Comparison of ENCODE assay signal across 1 cellular context in genomic region chr1:40389871-40390560, GRCh38.
TF ChIP-seq lines count a peak whose summit lies in the region.

No MANE protein-coding gene starts in this region.

TF ChIP-seq in HepG2, 621 proteins besides CTCF, POLR2A, EP300 and RAD21 (continued from another document and continues in another):
- no peak for TF ChIP-seq GLI4 (CRISPR knock-in tag; IDR thresholded peaks at IDR 0.05; ENCODE audit: borderline replicate concordance)
- peak; percentile 51 for TF ChIP-seq PATZ1 (CRISPR knock-in tag; IDR thresholded peaks at IDR 0.05)
- TF ChIP-seq SIX1 (CRISPR knock-in tag; IDR thresholded peaks at IDR 0.05; ENCODE audit: borderline replicate concordance), result 0 out of 2 replicates have a peak, but pooled peaks have one; percentile 40
- no peak for TF ChIP-seq NRL (CRISPR knock-in tag; IDR thresholded peaks at IDR 0.05; ENCODE audit: borderline replicate concordance)
- peak; percentile 57; the same call in 1 of the 2 replicates for TF ChIP-seq ZBTB3 (CRISPR knock-in tag; IDR thresholded peaks at IDR 0.05; ENCODE audit: borderline replicate concordance, low read depth)
- TF ChIP-seq ZNF563 (CRISPR knock-in tag; IDR thresholded peaks at IDR 0.05), result no peak
- TF ChIP-seq ZNF142 (CRISPR knock-in tag; IDR thresholded peaks at IDR 0.05), result 0 out of 2 replicates have a peak, but pooled peaks have one; percentile 36
- TF ChIP-seq ZNF713 (CRISPR knock-in tag; IDR thresholded peaks at IDR 0.05), result no peak
- TF ChIP-seq ZFY (CRISPR knock-in tag; IDR thresholded peaks at IDR 0.05), result no peak
- no peak for TF ChIP-seq ZNF512 (CRISPR knock-in tag; IDR thresholded peaks at IDR 0.05)
- TF ChIP-seq FIP1L1 (IDR thresholded peaks at IDR 0.05; ENCODE audit: borderline replicate concordance, insufficient read depth, low read depth, low read length), result no peak
- TF ChIP-seq JARID2 (CRISPR knock-in tag; IDR thresholded peaks at IDR 0.05; ENCODE audit: insufficient replicate concordance), result no peak
- TF ChIP-seq HOXA9 (CRISPR knock-in tag; IDR thresholded peaks at IDR 0.05; ENCODE audit: borderline replicate concordance), result no peak
- TF ChIP-seq TRAFD1 (CRISPR knock-in tag; IDR thresholded peaks at IDR 0.05; ENCODE audit: borderline replicate concordance), result no peak
- TF ChIP-seq ZNF18 (CRISPR knock-in tag; IDR thresholded peaks at IDR 0.05; ENCODE audit: insufficient replicate concordance), result no peak
- no peak for TF ChIP-seq ZNF343 (CRISPR knock-in tag; IDR thresholded peaks at IDR 0.05)
- no peak for TF ChIP-seq HMGXB3 (CRISPR knock-in tag; IDR thresholded peaks at IDR 0.05; ENCODE audit: borderline replicate concordance)
- no peak for TF ChIP-seq ZNF597 (CRISPR knock-in tag; IDR thresholded peaks at IDR 0.05)
- peak; percentile 78 for TF ChIP-seq MED1 (CRISPR knock-in tag; IDR thresholded peaks at IDR 0.05)
- no peak for TF ChIP-seq ZNF766 (CRISPR knock-in tag; IDR thresholded peaks at IDR 0.05; ENCODE audit: borderline replicate concordance)
- peak; percentile 24; the same call in 1 of the 2 replicates for TF ChIP-seq MIER3 (CRISPR knock-in tag; IDR thresholded peaks at IDR 0.05; ENCODE audit: borderline replicate concordance)
- no peak for TF ChIP-seq ZC3H4 (CRISPR knock-in tag; IDR thresholded peaks at IDR 0.05; ENCODE audit: borderline replicate concordance)
- peak in 1 of 2 experiments; percentile 81; a peak in 1 of 4 replicates for TF ChIP-seq KLF16 (CRISPR knock-in tag; IDR thresholded peaks at IDR 0.05)
- no peak for TF ChIP-seq HNRNPL (IDR thresholded peaks at IDR 0.05; ENCODE audit: low read depth, low read length)
- TF ChIP-seq ZNF235 (CRISPR knock-in tag; IDR thresholded peaks at IDR 0.05; ENCODE audit: borderline replicate concordance), result no peak
- no peak for TF ChIP-seq ZEB1 (IDR thresholded peaks at IDR 0.05; ENCODE audit: insufficient replicate concordance, low read depth)
- TF ChIP-seq ATF7 (IDR thresholded peaks at IDR 0.05), result no peak
- no peak for TF ChIP-seq ATF7 (CRISPR knock-in tag; IDR thresholded peaks at IDR 0.05)
- no peak for TF ChIP-seq SRSF1 (optimal IDR thresholded peaks at IDR 0.05; ENCODE audit: low read depth, low read length)
- TF ChIP-seq MBD4 (IDR thresholded peaks at IDR 0.05; ENCODE audit: borderline replicate concordance, low read length), result no peak
- no peak for TF ChIP-seq ZNF383 (CRISPR knock-in tag; IDR thresholded peaks at IDR 0.05; ENCODE audit: borderline replicate concordance)
- TF ChIP-seq MAFG (CRISPR knock-in tag; IDR thresholded peaks at IDR 0.05), result no peak
- no peak for TF ChIP-seq RELA (CRISPR knock-in tag; IDR thresholded peaks at IDR 0.05)
- TF ChIP-seq ZNF138 (CRISPR knock-in tag; IDR thresholded peaks at IDR 0.05; ENCODE audit: low read depth), result no peak
- TF ChIP-seq IRF1 (CRISPR knock-in tag; IDR thresholded peaks at IDR 0.05; ENCODE audit: low read depth), result no peak
- TF ChIP-seq ZNF589 (CRISPR knock-in tag; conservative IDR thresholded peaks at IDR 0.05), result no peak
- no peak for TF ChIP-seq RFX1 (IDR thresholded peaks at IDR 0.05)
- no peak for TF ChIP-seq ZNF326 (CRISPR knock-in tag; IDR thresholded peaks at IDR 0.05; ENCODE audit: borderline replicate concordance)
- TF ChIP-seq ZNF205 (CRISPR knock-in tag; IDR thresholded peaks at IDR 0.05), result no peak
- TF ChIP-seq RXRB (CRISPR knock-in tag; IDR thresholded peaks at IDR 0.05; ENCODE audit: borderline replicate concordance), result 0 out of 2 replicates have a peak, but pooled peaks have one; percentile 41
- TF ChIP-seq NBN (conservative IDR thresholded peaks at IDR 0.05), result no peak
- TF ChIP-seq ZNF816 (CRISPR knock-in tag; IDR thresholded peaks at IDR 0.05; ENCODE audit: borderline replicate concordance), result no peak
- TF ChIP-seq NCOA5 (CRISPR knock-in tag; IDR thresholded peaks at IDR 0.05), result no peak
- TF ChIP-seq ZBTB20 (CRISPR knock-in tag; IDR thresholded peaks at IDR 0.05; ENCODE audit: borderline replicate concordance, low read depth), result no peak
- no peak; the same call in 2 of the 3 replicates for TF ChIP-seq MXI1 (IDR thresholded peaks at IDR 0.05; ENCODE audit: borderline replicate concordance, low read depth, low read length)
- TF ChIP-seq CENPX (CRISPR knock-in tag; IDR thresholded peaks at IDR 0.05), result no peak
- peak; percentile 74 for TF ChIP-seq POGZ (CRISPR knock-in tag; IDR thresholded peaks at IDR 0.05)
- peak; percentile 90 for TF ChIP-seq ASH2L (IDR thresholded peaks at IDR 0.05; ENCODE audit: insufficient read length, low read depth, low read length)
- TF ChIP-seq ARNT (IDR thresholded peaks at IDR 0.05), result no peak
- no peak for TF ChIP-seq NFE2L1 (CRISPR knock-in tag; IDR thresholded peaks at IDR 0.05; ENCODE audit: borderline replicate concordance)
